1 cellular context compared by ENCODE assay signal in genomic region chr17:81991684-81992513, GRCh38.
TF ChIP-seq lines count a peak whose summit lies in the region.

No MANE protein-coding gene starts in this region.

TF ChIP-seq in HepG2, 621 proteins besides CTCF, POLR2A, EP300 and RAD21 (continued from another document):
- peak; percentile 25; the same call in 1 of the 2 replicates for TF ChIP-seq ZNF597 (CRISPR knock-in tag; IDR thresholded peaks at IDR 0.05)
- TF ChIP-seq GRHL1 (CRISPR knock-in tag; conservative IDR thresholded peaks at IDR 0.05), result no peak
